In genomic region chr16:72646615-72647014, GRCh38 we compare ENCODE assay signal across 15 cellular contexts.
"Had no signal": no experiment of that assay in that cellular context is flagged by ENCODE, and none has a peak within 500 bp of the region (broad histone marks: within the 10 kb centered on the region; RNA-seq: fewer than 3 reads in every experiment).

No MANE protein-coding gene starts in this region.

- DNase-seq: activated CD4-positive, alpha-beta T cell treated with anti-CD3 and anti-CD28 coated beads, Interleukin-2, amount 10 ng/mL, durations not matched to agents 24 days and 14 days; activated CD8-positive, alpha-beta T cell treated with anti-CD3 and anti-CD28 coated beads, Interleukin-2, amount 10 ng/mL, durations not matched to agents 7 days and 5 days; activated naive CD4-positive, alpha-beta T cell treated with anti-CD3 and anti-CD28 coated beads for 36 hours; activated naive CD8-positive, alpha-beta T cell treated with anti-CD3 and anti-CD28 coated beads, Interleukin-2, amount 50 U/mL, for 24 hours; activated T-cell treated with anti-CD3 and anti-CD28 coated beads, Interleukin-2, amount 50 U/mL, for 24 hours; anterior cingulate cortex; brain microvascular endothelial cell; central memory CD4-positive, alpha-beta T cell; gastrocnemius medialis; head of caudate nucleus; stimulated activated naive B cell treated with anti-CD40 and anti-IgM and Interleukin-4, amounts not matched to agents 10 μg/mL and 1 μg/mL and 100 μg/mL, for 72 hours; upper lobe of right lung had no signal

- H2AFZ ChIP-seq: parathyroid adenoma had no signal

- H3K9ac ChIP-seq: parathyroid adenoma had no signal

- ATAC-seq: activated CD8-positive, alpha-beta T cell treated with anti-CD3 and anti-CD28 coated beads, Interleukin-2, amount 10 ng/mL, durations not matched to agents 7 days and 5 days; activated naive CD8-positive, alpha-beta T cell treated with anti-CD3 and anti-CD28 coated beads, Interleukin-2, amount 50 U/mL, for 24 hours; gastrocnemius medialis; stimulated activated naive B cell treated with anti-CD40 and anti-IgM and Interleukin-4, amounts not matched to agents 10 μg/mL and 1 μg/mL and 100 μg/mL, for 72 hours; upper lobe of right lung had no signal

- H3K27me3 ChIP-seq: brain microvascular endothelial cell, gastrocnemius medialis, upper lobe of right lung had no signal

- H3K9me3 ChIP-seq: gastrocnemius medialis, thoracic aorta, upper lobe of right lung had no signal

- H3K4me3 ChIP-seq: gastrocnemius medialis, lung, thoracic aorta, upper lobe of right lung had no signal

- H3K79me2 ChIP-seq: parathyroid adenoma had no signal

- H3K27ac ChIP-seq: brain microvascular endothelial cell, gastrocnemius medialis, parathyroid adenoma, thoracic aorta, upper lobe of right lung had no signal

- H3K4me1 ChIP-seq: gastrocnemius medialis, parathyroid adenoma, upper lobe of right lung had no signal

- H3K36me3 ChIP-seq: brain microvascular endothelial cell, gastrocnemius medialis, thoracic aorta, upper lobe of right lung had no signal
